In genomic region chr17:8072727-8073461, GRCh38 we compare ENCODE assay signal across 11 cellular contexts. TPM values are rescaled to one million over a fixed set of nuclear protein-coding genes. Genes with fewer than 3 reads are reported as not detected.
DNase-seq lines count a peak whose midpoint lies in the region; ATAC-seq, FAIRE-seq and TF ChIP-seq lines count a peak whose summit lies in the region.
"Had no signal": no experiment of that assay in that cellular context is flagged by ENCODE, and none has a peak within 500 bp of the region (broad histone marks: within the 10 kb centered on the region; RNA-seq: fewer than 3 reads in every experiment).

No MANE protein-coding gene starts in this region.

- no peaks in the 10 kb centered on the region for H3K79me2 ChIP-seq in HepG2 (ENCODE audit: insufficient read depth, low read length)

- H3K27ac Mint-ChIP-seq in activated naive CD4-positive, alpha-beta T cell treated with anti-CD3 and anti-CD28 coated beads, Interleukin-2, amount 50 U/mL, for 72 hours: no peak overlapping the region

- in situ Hi-C loops in HepG2 (cut with HindIII; ENCODE audit: extremely low pct_ligation_motif_present, low pct_unique_long_range_greater_than_20kb): loop anchor here (5.0 kb wide), 1 partner anchor 44 kb away; the partner anchor contains the start of gene ALOXE3

- no peaks in the 10 kb centered on the region for H3K9me3 ChIP-seq in HepG2 (ENCODE audit: low read length)
- H3K9me3 ChIP-seq in suprapubic skin: no peaks in the 10 kb centered on the region
- H3K9me3 ChIP-seq: neutrophil, tibial nerve had no signal

- TF ChIP-seq EP300 in HepG2 (IDR thresholded peaks at IDR 0.05; ENCODE audit: low read depth in 2 of 2, low read length in 2 of 2) (no peak), HepG2 (CRISPR knock-in tag; IDR thresholded peaks at IDR 0.05; ENCODE audit: borderline replicate concordance) (no peak), suprapubic skin (IDR thresholded peaks at IDR 0.05) (no peak)

- 45% methylated on average over 28 of the region's 40 CpGs for WGBS in HepG2 (ENCODE audit: low lambda C conversion rate)
- 2% methylated on average over 37 of the region's 40 CpGs for WGBS in suprapubic skin

- H3K9ac ChIP-seq in HepG2 (ENCODE audit: insufficient read depth, low read depth, low read length): no peak overlapping the region

- H3K36me3 ChIP-seq in HepG2 (replicated peaks in 1 of 2; ENCODE audit: control insufficient read depth in 1 of 2, insufficient read depth in 2 of 2, low read length in 2 of 2): no peaks in the 10 kb centered on the region
- no peaks in the 10 kb centered on the region for H3K36me3 ChIP-seq in suprapubic skin
- H3K36me3 ChIP-seq: neutrophil, tibial nerve had no signal

- TF ChIP-seq RAD21 in HepG2 (CRISPR knock-in tag; IDR thresholded peaks at IDR 0.05): no peak

- peak; percentile 24 to 43 for ATAC-seq in activated naive CD4-positive, alpha-beta T cell treated with anti-CD3 and anti-CD28 coated beads, Interleukin-2, amount 50 U/mL, for 72 hours
- ATAC-seq in HepG2 (no peak), omental fat pad (ENCODE audit: low FRiP score) (no peak), HG02623 (IDR thresholded peaks at IDR 0.05; ENCODE audit: unreplicated experiment) (no peak)

- no peaks in the 10 kb centered on the region for H3K36me3 Mint-ChIP-seq in activated naive CD4-positive, alpha-beta T cell treated with anti-CD3 and anti-CD28 coated beads, Interleukin-2, amount 50 U/mL, for 72 hours

- POLR2A ChIA-PET in HepG2 (lab: Yijun Ruan, JAX): no interaction called here

- intact Hi-C loops in HepG2 (cut with micrococcal nuclease; ENCODE audit: unreplicated experiment): no loop called here

- DNase-seq in activated T-cell treated with anti-CD3 and anti-CD28 coated beads for 1 hour (ENCODE audit: low read depth) (peak; percentile 35), activated T-cell treated with anti-CD3 and anti-CD28 coated beads for 4 hours (no peak), HepG2 (ENCODE audit: low spot score) (no peak), suprapubic skin (ENCODE audit: low spot score in 2 of 2) (no peak), omental fat pad (ENCODE audit: low spot score) (no peak), nucleus accumbens (lab: John Stamatoyannopoulos, UW) (no peak)
- peak in 1 of 2 donors; percentile 39 for DNase-seq in activated naive CD4-positive, alpha-beta T cell treated with anti-CD3 and anti-CD28 coated beads, Interleukin-2, amount 50 U/mL, for 72 hours (ENCODE audit: low spot score in 2 of 2)

- no peak overlapping the region for H3K27ac ChIP-seq in HepG2 (ENCODE audit: extremely low read length, insufficient read depth, low read length)
- H3K27ac ChIP-seq in suprapubic skin: no peak overlapping the region
- H3K27ac ChIP-seq: neutrophil, tibial nerve had no signal

- FAIRE-seq in HepG2 (lab: Jason Lieb, UNC): no peak

- CTCF ChIA-PET in HepG2 (lab: Yijun Ruan, JAX; ENCODE audit: low intra/inter-chr PET ratio, low total read pairs): no interaction called here

- no peak overlapping the region for H2AFZ ChIP-seq in HepG2 (ENCODE audit: low read length)

- H3K4me1 ChIP-seq in HepG2 (ENCODE audit: insufficient read depth, low read length) (no peaks in the 10 kb centered on the region; the same call in 1 of the 2 replicates), suprapubic skin (peaks cover 21% of the 10 kb centered on the region)

- H3K4me3 ChIP-seq in HepG2 (replicated peaks in 1 of 3; ENCODE audit: insufficient read depth in 1 of 3, low read depth in 2 of 3, low read length in 3 of 3): no peak overlapping the region
- peak overlapping the region; percentile 6 for H3K4me3 ChIP-seq in suprapubic skin

- no TSS peak for BruUV-seq in HepG2 (replicated peaks; lab: Mats Ljungman, UMichigan)

- H3K27me3 ChIP-seq in HepG2 (ENCODE audit: control insufficient read depth in 1 of 2, insufficient read depth in 2 of 2, low read length in 2 of 2) (peaks cover 26 to 85% of the 10 kb centered on the region in 2 experiments), suprapubic skin (peaks cover 69% of the 10 kb centered on the region)

- peaks cover 11% of the 10 kb centered on the region; the same call in 1 of the 2 replicates for H4K20me1 ChIP-seq in HepG2 (ENCODE audit: insufficient read depth, low read length)

- TF ChIP-seq POLR2A in HepG2 (IDR thresholded peaks at IDR 0.05; ENCODE audit: insufficient read depth in 1 of 2, low read depth in 2 of 2, low read length in 2 of 2): no peak
- TF ChIP-seq POLR2A in suprapubic skin (IDR thresholded peaks at IDR 0.05): no peak

- H3K9me3 Mint-ChIP-seq in activated naive CD4-positive, alpha-beta T cell treated with anti-CD3 and anti-CD28 coated beads, Interleukin-2, amount 50 U/mL, for 72 hours: no peaks in the 10 kb centered on the region

- no peak overlapping the region for H3K4me2 ChIP-seq in HepG2 (ENCODE audit: low read depth, low read length)

- TF ChIP-seq CTCF in HepG2 (CRISPR knock-in tag; IDR thresholded peaks at IDR 0.05): no peak
- no peak for TF ChIP-seq CTCF in suprapubic skin (IDR thresholded peaks at IDR 0.05)
- TF ChIP-seq CTCF in omental fat pad (IDR thresholded peaks at IDR 0.05): no peak

RNA-seq across cellular contexts. Expression of gene ALOX12B, which starts 14.6 kb away (rescaled TPM):
- 1 to 10 TPM; 1.5 to 3.2 TPM for total RNA-seq in activated naive CD4-positive, alpha-beta T cell treated with anti-CD3 and anti-CD28 coated beads, Interleukin-2, amount 50 U/mL, for 72 hours
- not detected in 2 replicates for total RNA-seq in HepG2 (2016; rRNA removed; fragmentation: Illumina TruSeq; extraction: Trizol)
- not detected in 2 replicates for total RNA-seq in HepG2 (2016; cell fraction: cytosol; rRNA removed; fragmentation: Illumina TruSeq; extraction: Trizol; ENCODE audit: low read depth)
- total RNA-seq in HepG2 (2016; cell fraction: insoluble cytoplasmic fraction; rRNA removed; fragmentation: Illumina TruSeq; extraction: Trizol): not detected in 2 replicates
- total RNA-seq in HepG2 (2016; cell fraction: membrane; rRNA removed; fragmentation: Illumina TruSeq; extraction: Trizol): 0.31 TPM in 1 of 2 replicates, not detected in the other
- total RNA-seq in HepG2 (2016; cell fraction: nucleus; rRNA removed; fragmentation: Illumina TruSeq; extraction: Trizol): not detected in 2 replicates
- polyA plus RNA-seq in HepG2 (2011; rRNA removed): 0.13 TPM in 1 of 2 replicates, not detected in the other
- 0.12 TPM in 1 of 2 replicates, not detected in the other for polyA plus RNA-seq in HepG2 (2011; cell fraction: cytosol; rRNA removed)
- polyA plus RNA-seq in HepG2 (2011; cell fraction: nucleus; rRNA removed): not detected in 2 replicates
- polyA plus RNA-seq in HepG2 (2012): 0.21 TPM in 1 of 2 replicates, not detected in the other
- polyA plus RNA-seq in HepG2 (2016; cell fraction: cytosol; fragmentation: Illumina TruSeq; extraction: Trizol; ENCODE audit: low read depth): 0.15 and 0.32 TPM in 2 replicates
- polyA plus RNA-seq in HepG2 (2016; cell fraction: insoluble cytoplasmic fraction; fragmentation: Illumina TruSeq; extraction: Trizol; ENCODE audit: low read depth): 0.26 TPM in 1 of 2 replicates, not detected in the other
- 0.18 and 0.27 TPM in 2 replicates for polyA plus RNA-seq in HepG2 (2016; cell fraction: membrane; fragmentation: Illumina TruSeq; extraction: Trizol; ENCODE audit: low read depth)
- polyA plus RNA-seq in HepG2 (2016; cell fraction: nucleus; fragmentation: Illumina TruSeq; extraction: Trizol; ENCODE audit: insufficient read depth, low read depth): not detected in 2 replicates
- 1.8 TPM in 1 of 2 replicates, not detected in the other for polyA minus RNA-seq in HepG2 (2011; rRNA and poly(A)+ RNA removed; ENCODE audit: low replicate concordance)
- not detected in 2 replicates for polyA minus RNA-seq in HepG2 (2011; cell fraction: cytosol; rRNA and poly(A)+ RNA removed)
- polyA minus RNA-seq in HepG2 (2011; cell fraction: nucleus; rRNA and poly(A)+ RNA removed): not detected in 2 replicates
- total RNA-seq in suprapubic skin: 100 to 1,000 TPM in 3 of 4 donors, 10 to 100 TPM in 1; 91.4 to 150 (median 119) TPM
- not detected for total RNA-seq in omental fat pad
- total RNA-seq: dermis microvascular lymphatic vessel endothelial cell, tibial nerve had no signal

RNA-seq across cellular contexts. Expression of gene ALOX15B, which starts 34.0 kb away (rescaled TPM):
- total RNA-seq in activated naive CD4-positive, alpha-beta T cell treated with anti-CD3 and anti-CD28 coated beads, Interleukin-2, amount 50 U/mL, for 72 hours: not detected
- total RNA-seq in HepG2 (2016; rRNA removed; fragmentation: Illumina TruSeq; extraction: Trizol) (not detected in 2 replicates), suprapubic skin (100 to 1,000 TPM in 1 of 4 donors, 10 to 100 TPM in 3; 44.8 to 156 (median 78.1) TPM), omental fat pad (1 to 10 TPM; 3.8 to 9.8 (median 8.2) TPM)
- total RNA-seq in HepG2 (2016; cell fraction: cytosol; rRNA removed; fragmentation: Illumina TruSeq; extraction: Trizol; ENCODE audit: low read depth): not detected in 2 replicates
- total RNA-seq in HepG2 (2016; cell fraction: insoluble cytoplasmic fraction; rRNA removed; fragmentation: Illumina TruSeq; extraction: Trizol): not detected in 2 replicates
- total RNA-seq in HepG2 (2016; cell fraction: membrane; rRNA removed; fragmentation: Illumina TruSeq; extraction: Trizol): not detected in 2 replicates
- not detected in 2 replicates for total RNA-seq in HepG2 (2016; cell fraction: nucleus; rRNA removed; fragmentation: Illumina TruSeq; extraction: Trizol)
- not detected in 2 replicates for polyA plus RNA-seq in HepG2 (2011; rRNA removed)
- polyA plus RNA-seq in HepG2 (2011; cell fraction: cytosol; rRNA removed): not detected in 2 replicates
- polyA plus RNA-seq in HepG2 (2011; cell fraction: nucleus; rRNA removed): not detected in 2 replicates
- polyA plus RNA-seq in HepG2 (2012): not detected in 2 replicates
- polyA plus RNA-seq in HepG2 (2016; cell fraction: cytosol; fragmentation: Illumina TruSeq; extraction: Trizol; ENCODE audit: low read depth): not detected in 2 replicates
- not detected in 2 replicates for polyA plus RNA-seq in HepG2 (2016; cell fraction: insoluble cytoplasmic fraction; fragmentation: Illumina TruSeq; extraction: Trizol; ENCODE audit: low read depth)
- polyA plus RNA-seq in HepG2 (2016; cell fraction: membrane; fragmentation: Illumina TruSeq; extraction: Trizol; ENCODE audit: low read depth): not detected in 2 replicates
- not detected in 2 replicates for polyA plus RNA-seq in HepG2 (2016; cell fraction: nucleus; fragmentation: Illumina TruSeq; extraction: Trizol; ENCODE audit: insufficient read depth, low read depth)
- polyA minus RNA-seq in HepG2 (2011; rRNA and poly(A)+ RNA removed; ENCODE audit: low replicate concordance): 0.05 TPM in 1 of 2 replicates, not detected in the other
- polyA minus RNA-seq in HepG2 (2011; cell fraction: cytosol; rRNA and poly(A)+ RNA removed): not detected in 2 replicates
- not detected in 2 replicates for polyA minus RNA-seq in HepG2 (2011; cell fraction: nucleus; rRNA and poly(A)+ RNA removed)
- total RNA-seq: dermis microvascular lymphatic vessel endothelial cell had no signal

RNA-seq across cellular contexts. Expression of gene ALOXE3, which starts 45.4 kb away (rescaled TPM):
- under 1 TPM in 1 of 2 donors, not detected in 1; 0.23 TPM for total RNA-seq in activated naive CD4-positive, alpha-beta T cell treated with anti-CD3 and anti-CD28 coated beads, Interleukin-2, amount 50 U/mL, for 72 hours
- not detected in 2 replicates for total RNA-seq in HepG2 (2016; rRNA removed; fragmentation: Illumina TruSeq; extraction: Trizol)
- not detected in 2 replicates for total RNA-seq in HepG2 (2016; cell fraction: cytosol; rRNA removed; fragmentation: Illumina TruSeq; extraction: Trizol; ENCODE audit: low read depth)
- total RNA-seq in HepG2 (2016; cell fraction: insoluble cytoplasmic fraction; rRNA removed; fragmentation: Illumina TruSeq; extraction: Trizol): 0.02 TPM in 1 of 2 replicates, not detected in the other
- not detected in 2 replicates for total RNA-seq in HepG2 (2016; cell fraction: membrane; rRNA removed; fragmentation: Illumina TruSeq; extraction: Trizol)
- not detected in 2 replicates for total RNA-seq in HepG2 (2016; cell fraction: nucleus; rRNA removed; fragmentation: Illumina TruSeq; extraction: Trizol)
- polyA plus RNA-seq in HepG2 (2011; rRNA removed): 0.07 TPM in 1 of 2 replicates, not detected in the other
- 0.03 TPM in 1 of 2 replicates, not detected in the other for polyA plus RNA-seq in HepG2 (2011; cell fraction: cytosol; rRNA removed)
- 0.14 and 0.18 TPM in 2 replicates for polyA plus RNA-seq in HepG2 (2011; cell fraction: nucleus; rRNA removed)
- 0.08 TPM in 1 of 2 replicates, not detected in the other for polyA plus RNA-seq in HepG2 (2012)
- polyA plus RNA-seq in HepG2 (2016; cell fraction: cytosol; fragmentation: Illumina TruSeq; extraction: Trizol; ENCODE audit: low read depth): not detected in 2 replicates
- polyA plus RNA-seq in HepG2 (2016; cell fraction: insoluble cytoplasmic fraction; fragmentation: Illumina TruSeq; extraction: Trizol; ENCODE audit: low read depth): not detected in 2 replicates
- polyA plus RNA-seq in HepG2 (2016; cell fraction: membrane; fragmentation: Illumina TruSeq; extraction: Trizol; ENCODE audit: low read depth): not detected in 2 replicates
- polyA plus RNA-seq in HepG2 (2016; cell fraction: nucleus; fragmentation: Illumina TruSeq; extraction: Trizol; ENCODE audit: insufficient read depth, low read depth): not detected in 2 replicates
- 0.63 TPM in 1 of 2 replicates, not detected in the other for polyA minus RNA-seq in HepG2 (2011; rRNA and poly(A)+ RNA removed; ENCODE audit: low replicate concordance)
- not detected in 2 replicates for polyA minus RNA-seq in HepG2 (2011; cell fraction: cytosol; rRNA and poly(A)+ RNA removed)
- polyA minus RNA-seq in HepG2 (2011; cell fraction: nucleus; rRNA and poly(A)+ RNA removed): not detected in 2 replicates
- total RNA-seq in suprapubic skin: 10 to 100 TPM; 44.5 to 95.3 (median 69.9) TPM
- under 1 TPM in 2 of 4 donors, not detected in 2; 0.09 to 0.24 TPM for total RNA-seq in omental fat pad
- total RNA-seq: dermis microvascular lymphatic vessel endothelial cell, tibial nerve had no signal

RNA-seq across cellular contexts. Expression of gene HES7, which starts 51.0 kb away (rescaled TPM):
- total RNA-seq in activated naive CD4-positive, alpha-beta T cell treated with anti-CD3 and anti-CD28 coated beads, Interleukin-2, amount 50 U/mL, for 72 hours: 10 to 100 TPM in 1 of 2 donors, 1 to 10 TPM in 1; 7.5 to 10.7 TPM
- total RNA-seq in HepG2 (2016; rRNA removed; fragmentation: Illumina TruSeq; extraction: Trizol) (not detected in 2 replicates), suprapubic skin (not detected), omental fat pad (under 1 TPM in 1 of 4 donors, not detected in 3; 0.46 TPM)
- not detected in 2 replicates for total RNA-seq in HepG2 (2016; cell fraction: cytosol; rRNA removed; fragmentation: Illumina TruSeq; extraction: Trizol; ENCODE audit: low read depth)
- total RNA-seq in HepG2 (2016; cell fraction: insoluble cytoplasmic fraction; rRNA removed; fragmentation: Illumina TruSeq; extraction: Trizol): not detected in 2 replicates
- total RNA-seq in HepG2 (2016; cell fraction: membrane; rRNA removed; fragmentation: Illumina TruSeq; extraction: Trizol): not detected in 2 replicates
- not detected in 2 replicates for total RNA-seq in HepG2 (2016; cell fraction: nucleus; rRNA removed; fragmentation: Illumina TruSeq; extraction: Trizol)
- polyA plus RNA-seq in HepG2 (2011; rRNA removed): not detected in 2 replicates
- polyA plus RNA-seq in HepG2 (2011; cell fraction: cytosol; rRNA removed): not detected in 2 replicates
- polyA plus RNA-seq in HepG2 (2011; cell fraction: nucleus; rRNA removed): 0.42 and 0.50 TPM in 2 replicates
- polyA plus RNA-seq in HepG2 (2012): 0.11 TPM in 1 of 2 replicates, not detected in the other
- not detected in 2 replicates for polyA plus RNA-seq in HepG2 (2016; cell fraction: cytosol; fragmentation: Illumina TruSeq; extraction: Trizol; ENCODE audit: low read depth)
- polyA plus RNA-seq in HepG2 (2016; cell fraction: insoluble cytoplasmic fraction; fragmentation: Illumina TruSeq; extraction: Trizol; ENCODE audit: low read depth): not detected in 2 replicates
- not detected in 2 replicates for polyA plus RNA-seq in HepG2 (2016; cell fraction: membrane; fragmentation: Illumina TruSeq; extraction: Trizol; ENCODE audit: low read depth)
- not detected in 2 replicates for polyA plus RNA-seq in HepG2 (2016; cell fraction: nucleus; fragmentation: Illumina TruSeq; extraction: Trizol; ENCODE audit: insufficient read depth, low read depth)
- 3.9 TPM in 1 of 2 replicates, not detected in the other for polyA minus RNA-seq in HepG2 (2011; rRNA and poly(A)+ RNA removed; ENCODE audit: low replicate concordance)
- polyA minus RNA-seq in HepG2 (2011; cell fraction: cytosol; rRNA and poly(A)+ RNA removed): not detected in 2 replicates
- polyA minus RNA-seq in HepG2 (2011; cell fraction: nucleus; rRNA and poly(A)+ RNA removed): not detected in 2 replicates

Comparison
In these comparisons a context has a peak if more than half of its experiments do, and no peak if none do; other contexts are left out.
1. ATAC-seq: peak in activated naive CD4-positive, alpha-beta T cell treated with anti-CD3 and anti-CD28 coated beads, Interleukin-2, amount 50 U/mL, for 72 hours (2 of 2); none in HepG2 (single experiment), omental fat pad (single experiment) and HG02623 (single experiment).
2. RNA of gene ALOX12B, which starts 14.6 kb away (total RNA-seq): 91.4 to 150 TPM in suprapubic skin; 1.5 to 3.2 TPM in activated naive CD4-positive, alpha-beta T cell treated with anti-CD3 and anti-CD28 coated beads, Interleukin-2, amount 50 U/mL, for 72 hours, not detected in omental fat pad and 0.31 TPM in HepG2; every median in the first group is over 10 times any median in the second.
3. RNA of gene ALOX15B, which starts 34.0 kb away (total RNA-seq): 44.8 to 156 TPM in suprapubic skin; 3.8 to 9.8 TPM in omental fat pad, not detected in activated naive CD4-positive, alpha-beta T cell treated with anti-CD3 and anti-CD28 coated beads, Interleukin-2, amount 50 U/mL, for 72 hours and not detected in HepG2; every median in the first group is over 4 times any median in the second.
4. RNA of gene ALOXE3, which starts 45.4 kb away (total RNA-seq): 44.5 to 95.3 TPM in suprapubic skin; 0.23 TPM in activated naive CD4-positive, alpha-beta T cell treated with anti-CD3 and anti-CD28 coated beads, Interleukin-2, amount 50 U/mL, for 72 hours, 0.09 to 0.24 TPM in omental fat pad and 0.02 TPM in HepG2; every median in the first group is over 10 times any median in the second.